In genomic region chr6:36372088-36372487, GRCh38 we compare ENCODE assay signal across 28 cellular contexts. TPM values are rescaled to one million over a fixed set of nuclear protein-coding genes. Genes with fewer than 3 reads are reported as not detected.
DNase-seq lines count a peak whose midpoint lies in the region; ATAC-seq, FAIRE-seq and TF ChIP-seq lines count a peak whose summit lies in the region.
"Had no signal": no experiment of that assay in that cellular context is flagged by ENCODE, and none has a peak within 500 bp of the region (broad histone marks: within the 10 kb centered on the region; RNA-seq: fewer than 3 reads in every experiment).

No MANE protein-coding gene starts in this region.

- TF ChIP-seq RAD21 in K562 (CRISPR knock-in tag; conservative IDR thresholded peaks at IDR 0.05 in 1 of 2, IDR thresholded peaks at IDR 0.05 in 1 of 2) = no peak

- peak; percentile 24 for DNase-seq in activated effector memory CD4-positive, alpha-beta T cell treated with anti-CD3 and anti-CD28 coated beads, Interleukin-2, amount 50 U/mL, for 16 hours
- DNase-seq in activated effector memory CD4-positive, alpha-beta T cell treated with Interleukin-2 at 50 U/mL for 16 hours = no peak
- DNase-seq in K562 (ENCODE audit: extremely low read depth in 1 of 4, low spot score in 3 of 4) (no peak), neural progenitor cell (ENCODE audit: low spot score) (no peak), NCI-H524 treated with DMSO at 0.1 percent for 48 hours (lab: John Stamatoyannopoulos, UW) (no peak), upper lobe of left lung (no peak)
- DNase-seq: CD4-positive, CD25-positive, alpha-beta regulatory T cell; CD8-positive, alpha-beta memory T cell; DMS 273 treated with DMSO at 0.1 percent for 48 hours; DMS79; GF-D8; GM23248; H9; HFFc6 had no signal

- CTCF ChIA-PET in K562 (lab: Yijun Ruan, JAX; ENCODE audit: low intra/inter-chr PET ratio) = no interaction called here

- in situ Hi-C loops in K562 (cut with MboI) = no loop called here

- TF ChIP-seq POLR2A in K562 (conservative IDR thresholded peaks at IDR 0.05) (no peak), upper lobe of left lung (IDR thresholded peaks at IDR 0.05) (no peak)

- no peak for TF ChIP-seq CTCF in K562 (IDR thresholded peaks at IDR 0.05 in 2 of 3, conservative IDR thresholded peaks at IDR 0.05 in 1 of 3; ENCODE audit: insufficient read depth in 2 of 3, low read depth in 1 of 3, low read length in 3 of 3)
- TF ChIP-seq CTCF in neural progenitor cell (IDR thresholded peaks at IDR 0.05) = no peak
- TF ChIP-seq CTCF in upper lobe of left lung (IDR thresholded peaks at IDR 0.05) = no peak

- TF ChIP-seq EP300 in K562 (IDR thresholded peaks at IDR 0.05; ENCODE audit: low read length) = no peak
- TF ChIP-seq EP300 in upper lobe of left lung (IDR thresholded peaks at IDR 0.05) = no peak

- no peaks in the 10 kb centered on the region for H3K9me3 Mint-ChIP-seq in neural progenitor cell
- H3K9me3 Mint-ChIP-seq: CD4-positive, CD25-positive, alpha-beta regulatory T cell; HFFc6 had no signal

- no peak overlapping the region for H3K4me3 ChIP-seq in K562
- no peak overlapping the region for H3K4me3 ChIP-seq in neural progenitor cell
- H3K4me3 ChIP-seq in upper lobe of left lung = no peak overlapping the region
- H3K4me3 ChIP-seq: BLaER1, GM23248 had no signal

- POLR2A ChIA-PET in K562 (lab: Yijun Ruan, JAX) = no interaction called here

- H3K4me2 ChIP-seq in K562 (ENCODE audit: insufficient read depth, low read length) = no peak overlapping the region
- no peak overlapping the region for H3K4me2 ChIP-seq in neural progenitor cell
- H3K4me2 ChIP-seq: BLaER1 had no signal

- peaks cover 5% of the 10 kb centered on the region for H3K4me1 Mint-ChIP-seq in neural progenitor cell
- H3K4me1 Mint-ChIP-seq: B cell; CD4-positive, CD25-positive, alpha-beta regulatory T cell; CD8-positive, alpha-beta memory T cell had no signal

- no peaks in the 10 kb centered on the region for H3F3A ChIP-seq in neural progenitor cell (ENCODE audit: low read depth)

- H3K4me3 Mint-ChIP-seq in neural progenitor cell = no peak overlapping the region
- H3K4me3 Mint-ChIP-seq: B cell; CD8-positive, alpha-beta memory T cell; H9; HFFc6 had no signal

- H2AFZ ChIP-seq in K562 (ENCODE audit: low read depth, low read length) (no peak overlapping the region), neural progenitor cell (replicated peaks) (no peak overlapping the region)
- H2AFZ ChIP-seq: GM23248 had no signal

- 6% methylated on average over 6 of the region's 6 CpGs for WGBS in K562 (ENCODE audit: insufficient coverage, low coverage, missing lambda C conversion rate)
- WGBS in upper lobe of left lung, 2 donors = 92 to 93% methylated on average over 6 of the region's 6 CpGs

- peaks cover 13% of the 10 kb centered on the region for H3K27me3 Mint-ChIP-seq in neural progenitor cell (ENCODE audit: insufficient read depth, low read depth)
- H3K27me3 Mint-ChIP-seq: CD4-positive, CD25-positive, alpha-beta regulatory T cell; CD8-positive, alpha-beta memory T cell had no signal

- no peak overlapping the region for H3K27ac ChIP-seq in K562 (ENCODE audit: extremely low read depth, low read depth, low read length)
- no peak overlapping the region for H3K27ac ChIP-seq in neural progenitor cell
- H3K27ac ChIP-seq in upper lobe of left lung = no peak overlapping the region
- H3K27ac ChIP-seq: 22Rv1, BLaER1, C4-2B, GM23248 had no signal

- no TSS peak for BruUV-seq in K562 (replicated peaks; lab: Mats Ljungman, UMichigan)

- H3K79me2 ChIP-seq in K562 (ENCODE audit: control insufficient read depth, insufficient read depth, low read length) (no peaks in the 10 kb centered on the region), neural progenitor cell (ENCODE audit: low read depth) (no peaks in the 10 kb centered on the region)

- H3K27me3 ChIP-seq in K562 (ENCODE audit: control insufficient read depth in 2 of 2, insufficient read depth in 2 of 2, low read length in 2 of 2) (peaks cover 48 to 76% of the 10 kb centered on the region in 2 experiments), neural progenitor cell (no peaks in the 10 kb centered on the region), upper lobe of left lung (no peaks in the 10 kb centered on the region)
- H3K27me3 ChIP-seq: BLaER1 had no signal

- H3K4me1 ChIP-seq in K562 (replicated peaks in 1 of 2; ENCODE audit: control insufficient read depth in 2 of 2, insufficient read depth in 2 of 2, low read length in 2 of 2) = peaks cover 0 to 10% of the 10 kb centered on the region in 2 experiments; a peak in 1 of 5 replicates
- no peaks in the 10 kb centered on the region for H3K4me1 ChIP-seq in neural progenitor cell
- H3K4me1 ChIP-seq in upper lobe of left lung = peaks cover 0 to 11% (median 4%) of the 10 kb centered on the region in 4 donors

- no peaks in the 10 kb centered on the region for H3K36me3 ChIP-seq in K562 (ENCODE audit: control insufficient read depth, insufficient read depth, low read length)
- H3K36me3 ChIP-seq in neural progenitor cell = no peaks in the 10 kb centered on the region
- no peaks in the 10 kb centered on the region for H3K36me3 ChIP-seq in upper lobe of left lung
- H3K36me3 ChIP-seq: BLaER1 had no signal

- no peak for ATAC-seq in K562
- no peak for ATAC-seq in upper lobe of left lung (ENCODE audit: low FRiP score in 2 of 2)
- no peak for ATAC-seq in GM18868 (IDR thresholded peaks at IDR 0.05; ENCODE audit: unreplicated experiment)
- ATAC-seq: HCT116 had no signal

- no peak for FAIRE-seq in K562 (lab: Jason Lieb, UNC)
- FAIRE-seq: A204.1, D721Med, GM12891, GM19239 had no signal

- H4K20me1 ChIP-seq in K562 (replicated peaks; ENCODE audit: control insufficient read depth, insufficient read depth, low read length) (no peaks in the 10 kb centered on the region), neural progenitor cell (ENCODE audit: low read depth) (no peaks in the 10 kb centered on the region)
- H4K20me1 ChIP-seq: BLaER1 had no signal

- H3K36me3 Mint-ChIP-seq in neural progenitor cell = no peaks in the 10 kb centered on the region

- H3K9me1 ChIP-seq in K562 (ENCODE audit: control insufficient read depth, insufficient read depth, low read length) = no peaks in the 10 kb centered on the region

- H3K9me3 ChIP-seq in K562 (replicated peaks; ENCODE audit: control insufficient read depth, insufficient read depth, low read depth, low read length) = no peaks in the 10 kb centered on the region
- no peaks in the 10 kb centered on the region for H3K9me3 ChIP-seq in neural progenitor cell (ENCODE audit: low read depth)
- H3K9me3 ChIP-seq in upper lobe of left lung = no peaks in the 10 kb centered on the region
- H3K9me3 ChIP-seq: BLaER1 had no signal

- no peak overlapping the region for H3K9ac ChIP-seq in K562 (ENCODE audit: insufficient read depth in 1 of 2, low read depth in 2 of 2, low read length in 2 of 2)
- H3K9ac ChIP-seq in neural progenitor cell = no peak overlapping the region
- H3K9ac ChIP-seq: BLaER1, GM23248 had no signal

- peak overlapping the region; percentile 48 for H3K27ac Mint-ChIP-seq in neural progenitor cell
- H3K27ac Mint-ChIP-seq: B cell, HFFc6 had no signal

- intact Hi-C loops in K562 (cut with micrococcal nuclease) = no loop called here

TF ChIP-seq in K562, 482 proteins besides CTCF, POLR2A, EP300 and RAD21:
- TF ChIP-seq SMARCA5 (IDR thresholded peaks at IDR 0.05) (peak; percentile 36; the same call in 1 of the 2 replicates), KDM1A (IDR thresholded peaks at IDR 0.05) (0 out of 4 replicates have a peak, but pooled peaks have one; percentile 15 to 35), BCOR (IDR thresholded peaks at IDR 0.05) (peak; percentile 51; the same call in 1 of the 2 replicates), FUS (optimal IDR thresholded peaks at IDR 0.05; ENCODE audit: low read depth, low read length) (no peak)

RNA-seq across cellular contexts. Expression of gene ETV7, which starts 15.4 kb away (rescaled TPM):
- total RNA-seq in K562 (2011; cell fraction: chromatin; rRNA removed; ENCODE audit: low replicate concordance) = not detected in 2 replicates
- not detected in 2 replicates for total RNA-seq in K562 (2011; cell fraction: nucleolus; rRNA removed)
- total RNA-seq in K562 (2011; cell fraction: nucleoplasm; rRNA removed) = not detected in 2 replicates
- total RNA-seq in K562 (2014; rRNA removed) (0.12 TPM in 1 of 2 replicates, not detected in the other), K562 (2014; rRNA removed; fragmentation: Illumina TruSeq; extraction: Trizol) (0.16 and 0.22 TPM in 2 replicates), K562 (2015; rRNA removed; fragmentation: Illumina TruSeq; extraction: Trizol) (not detected in 2 replicates), K562 (2021) (0.16 and 0.22 TPM in 2 replicates), neural progenitor cell (ENCODE audit: low replicate concordance) (0.09 and 0.11 TPM in 2 replicates), upper lobe of left lung (10 to 100 TPM in 1 of 6 donors, 1 to 10 TPM in 5; 2.0 to 10.5 (median 4.2) TPM)
- polyA plus RNA-seq in K562 (2011; rRNA removed) (0.07 TPM in 1 of 2 replicates, not detected in the other), K562 (2014; fragmentation: Illumina TruSeq; extraction: Trizol) (0.12 and 0.32 TPM in 2 replicates), K562 (2014; fragmentation: Nextera tagmentation; extraction: Ambion mirVana) (under 1 TPM; 0.08 to 0.17 TPM), K562 (2014; rRNA removed) (not detected in 2 replicates)
- not detected in 2 replicates for polyA plus RNA-seq in K562 (2011; cell fraction: cytosol; rRNA removed)
- not detected in 2 replicates for polyA plus RNA-seq in K562 (2011; cell fraction: nucleus; rRNA removed)
- polyA plus RNA-seq in K562 (2012) = 0.07 and 0.14 TPM in 2 replicates
- not detected in 2 replicates for polyA minus RNA-seq in K562 (2011; rRNA and poly(A)+ RNA removed)
- not detected in 2 replicates for polyA minus RNA-seq in K562 (2011; cell fraction: cytosol; rRNA and poly(A)+ RNA removed)
- not detected in 2 replicates for polyA minus RNA-seq in K562 (2011; cell fraction: nucleus; rRNA and poly(A)+ RNA removed)

RNA-seq across cellular contexts. Expression of gene BNIP5, which starts 35.4 kb away (rescaled TPM):
- total RNA-seq in K562 (2011; cell fraction: chromatin; rRNA removed; ENCODE audit: low replicate concordance) = not detected in 2 replicates
- total RNA-seq in K562 (2011; cell fraction: nucleolus; rRNA removed) = not detected in 2 replicates
- total RNA-seq in K562 (2011; cell fraction: nucleoplasm; rRNA removed) = not detected in 2 replicates
- total RNA-seq in K562 (2014; rRNA removed) (not detected in 2 replicates), K562 (2014; rRNA removed; fragmentation: Illumina TruSeq; extraction: Trizol) (not detected in 2 replicates), K562 (2015; rRNA removed; fragmentation: Illumina TruSeq; extraction: Trizol) (not detected in 2 replicates), K562 (2021) (not detected in 2 replicates), neural progenitor cell (ENCODE audit: low replicate concordance) (not detected in 2 replicates), upper lobe of left lung (under 1 TPM in 1 of 6 donors, not detected in 5; 0.10 TPM)
- polyA plus RNA-seq in K562 (2011; rRNA removed) (not detected in 2 replicates), K562 (2014; fragmentation: Illumina TruSeq; extraction: Trizol) (not detected in 2 replicates), K562 (2014; fragmentation: Nextera tagmentation; extraction: Ambion mirVana) (not detected), K562 (2014; rRNA removed) (not detected in 2 replicates)
- polyA plus RNA-seq in K562 (2011; cell fraction: cytosol; rRNA removed) = not detected in 2 replicates
- not detected in 2 replicates for polyA plus RNA-seq in K562 (2011; cell fraction: nucleus; rRNA removed)
- polyA plus RNA-seq in K562 (2012) = not detected in 2 replicates
- polyA minus RNA-seq in K562 (2011; rRNA and poly(A)+ RNA removed) = not detected in 2 replicates
- not detected in 2 replicates for polyA minus RNA-seq in K562 (2011; cell fraction: cytosol; rRNA and poly(A)+ RNA removed)
- not detected in 2 replicates for polyA minus RNA-seq in K562 (2011; cell fraction: nucleus; rRNA and poly(A)+ RNA removed)
- total RNA-seq: CD4-positive, CD25-positive, alpha-beta regulatory T cell; CD8-positive, alpha-beta memory T cell; Daoy; G401; GM23248; H4; H9; HFFc6 had no signal
- polyA plus RNA-seq: AG04450; CD4-positive, CD25-positive, alpha-beta regulatory T cell; CD8-positive, alpha-beta memory T cell; GM23248 had no signal
